30 cellular contexts compared by ENCODE assay signal in genomic region chr6:34514112-34514511, GRCh38. TPM values are rescaled to one million over a fixed set of nuclear protein-coding genes. Genes with fewer than 3 reads are reported as not detected.
DNase-seq lines count a peak whose midpoint lies in the region; ATAC-seq and TF ChIP-seq lines count a peak whose summit lies in the region.
"Had no signal": no experiment of that assay in that cellular context is flagged by ENCODE, and none has a peak within 500 bp of the region (broad histone marks: within the 10 kb centered on the region; RNA-seq: fewer than 3 reads in every experiment).

No MANE protein-coding gene starts in this region.

- peaks cover 3% of the 10 kb centered on the region for H3K9me3 ChIP-seq in endodermal cell (ENCODE audit: control insufficient read depth, low read length)
- H3K9me3 ChIP-seq: thyroid gland had no signal

- H3K9me3 Mint-ChIP-seq in activated naive CD8-positive, alpha-beta T cell treated with anti-CD3 and anti-CD28 coated beads, Interleukin-2, amount 10 ng/mL, durations not matched to agents 7 days and 5 days: peaks cover 4% of the 10 kb centered on the region
- H3K9me3 Mint-ChIP-seq in activated naive CD8-positive, alpha-beta T cell treated with anti-CD3 and anti-CD28 coated beads for 36 hours: no peaks in the 10 kb centered on the region
- peaks cover 8% of the 10 kb centered on the region for H3K9me3 Mint-ChIP-seq in endodermal cell
- peaks cover 10% of the 10 kb centered on the region for H3K9me3 Mint-ChIP-seq in mesothelial cell of epicardium
- H3K9me3 Mint-ChIP-seq: activated T-helper 1 cell treated with anti-CD3 and anti-CD28 coated beads, Interleukin-12 subunit alpha, Interleukin-12 subunit beta, Interleukin-2, Interleukin-4 antibody, amounts not matched to agents 30 ng/mL and 10 ng/mL and 1 ng/mL, durations not matched to agents 14 hours and 24 hours and 36 hours had no signal

- H3K36me3 Mint-ChIP-seq in activated naive CD8-positive, alpha-beta T cell treated with anti-CD3 and anti-CD28 coated beads, Interleukin-2, amount 10 ng/mL, durations not matched to agents 7 days and 5 days: peaks cover 2% of the 10 kb centered on the region
- no peaks in the 10 kb centered on the region for H3K36me3 Mint-ChIP-seq in activated naive CD8-positive, alpha-beta T cell treated with anti-CD3 and anti-CD28 coated beads for 36 hours
- H3K36me3 Mint-ChIP-seq in endodermal cell (ENCODE audit: low read depth): peaks cover 1% of the 10 kb centered on the region
- no peaks in the 10 kb centered on the region for H3K36me3 Mint-ChIP-seq in mesothelial cell of epicardium
- H3K36me3 Mint-ChIP-seq: CD8-positive, alpha-beta T cell had no signal

- H3K4me1 Mint-ChIP-seq in activated naive CD8-positive, alpha-beta T cell treated with anti-CD3 and anti-CD28 coated beads, Interleukin-2, amount 10 ng/mL, durations not matched to agents 7 days and 5 days: no peaks in the 10 kb centered on the region
- no peaks in the 10 kb centered on the region for H3K4me1 Mint-ChIP-seq in activated naive CD8-positive, alpha-beta T cell treated with anti-CD3 and anti-CD28 coated beads for 36 hours
- H3K4me1 Mint-ChIP-seq in endodermal cell (peaks cover 38% of the 10 kb centered on the region), mesothelial cell of epicardium (peaks cover 28% of the 10 kb centered on the region)
- H3K4me1 Mint-ChIP-seq: activated CD4-positive, alpha-beta T cell treated with anti-CD3 and anti-CD28 coated beads, Interleukin-2, amount 10 ng/mL, durations not matched to agents 7 days and 5 days had no signal

- no peak overlapping the region for H3K27ac Mint-ChIP-seq in activated naive CD8-positive, alpha-beta T cell treated with anti-CD3 and anti-CD28 coated beads, Interleukin-2, amount 10 ng/mL, durations not matched to agents 7 days and 5 days
- no peak overlapping the region for H3K27ac Mint-ChIP-seq in activated naive CD8-positive, alpha-beta T cell treated with anti-CD3 and anti-CD28 coated beads for 36 hours
- H3K27ac Mint-ChIP-seq in endodermal cell (no peak overlapping the region), mesothelial cell of epicardium (no peak overlapping the region)
- H3K27ac Mint-ChIP-seq: activated naive CD8-positive, alpha-beta T cell; activated T-helper 1 cell treated with anti-CD3 and anti-CD28 coated beads, Interleukin-12 subunit alpha, Interleukin-12 subunit beta, Interleukin-2, Interleukin-4 antibody, amounts not matched to agents 30 ng/mL and 10 ng/mL and 1 ng/mL, durations not matched to agents 14 hours and 24 hours and 36 hours; CD8-positive, alpha-beta T cell; HFFc6; T-helper 1 cell treated with Interleukin-12 subunit alpha and Interleukin-12 subunit beta and Interleukin-4 antibody, amounts not matched to agents 30 μg/mL and 1 μg/mL, for 36 hours had no signal

- peak; percentile 6 for DNase-seq in activated naive CD8-positive, alpha-beta T cell treated with anti-CD3 and anti-CD28 coated beads, Interleukin-2, amount 10 ng/mL, durations not matched to agents 7 days and 5 days
- DNase-seq in activated naive CD8-positive, alpha-beta T cell treated with anti-CD3 and anti-CD28 coated beads for 36 hours: no peak
- DNase-seq in endodermal cell (no peak), mesothelial cell of epicardium (ENCODE audit: low spot score in 2 of 2, unreplicated experiment in 2 of 2) (no peak), HEK293T (ENCODE audit: extremely low spot score) (no peak), cortex of kidney (lab: John Stamatoyannopoulos, UW) (no peak), superior temporal gyrus (ENCODE audit: extremely low spot score) (no peak)
- DNase-seq: activated CD4-positive, alpha-beta T cell treated with anti-CD3 and anti-CD28 coated beads, Interleukin-2, amount 10 ng/mL, durations not matched to agents 7 days and 5 days; CD8-positive, alpha-beta T cell; DMS153; GDM1; NCI-H1105; NCI-H2107; NCI-H510A; NK-92 treated with Interleukin-12 subunit alpha and Interleukin-12 subunit beta, amount 100 ng/mL, for 24 hours; small intestine; stimulated activated CD4-positive, alpha-beta T cell treated with anti-CD3 and anti-CD28 coated beads, Interleukin-4, amount 100 ng/mL, for 1 hour; stimulated activated naive CD4-positive, alpha-beta T cell treated with Interleukin-2 at 50 U/mL for 16 hours had no signal

- no peaks in the 10 kb centered on the region for H3K36me3 ChIP-seq in endodermal cell (ENCODE audit: control insufficient read depth, insufficient read depth, low read length)
- H3K36me3 ChIP-seq: brain microvascular endothelial cell, thyroid gland had no signal

- ATAC-seq in activated naive CD8-positive, alpha-beta T cell treated with anti-CD3 and anti-CD28 coated beads, Interleukin-2, amount 10 ng/mL, durations not matched to agents 7 days and 5 days (ENCODE audit: low read depth): no peak
- ATAC-seq in GM18502 (IDR thresholded peaks at IDR 0.05; ENCODE audit: poor library complexity, unreplicated experiment): no peak
- ATAC-seq: CD8-positive, alpha-beta T cell had no signal

- no peak overlapping the region for H3K9ac ChIP-seq in endodermal cell (ENCODE audit: extremely low read depth, low read length, poor library complexity, severe bottlenecking)

- peak overlapping the region; percentile 66 for H3K4me3 ChIP-seq in endodermal cell (ENCODE audit: low read length)
- H3K4me3 ChIP-seq: coronary artery, lung, thyroid gland had no signal

- no peak overlapping the region for H3K27ac ChIP-seq in endodermal cell (ENCODE audit: low read depth, low read length)
- H3K27ac ChIP-seq: 22Rv1, brain microvascular endothelial cell, coronary artery, thyroid gland had no signal

- CTCF ChIA-PET in HEK293T (lab: Yijun Ruan, JAX): no interaction called here

- peaks cover 23% of the 10 kb centered on the region for H3K4me1 ChIP-seq in endodermal cell (ENCODE audit: control insufficient read depth, insufficient read depth, low read length)

- H3K27me3 Mint-ChIP-seq in activated naive CD8-positive, alpha-beta T cell treated with anti-CD3 and anti-CD28 coated beads, Interleukin-2, amount 10 ng/mL, durations not matched to agents 7 days and 5 days: peaks cover 5% of the 10 kb centered on the region
- H3K27me3 Mint-ChIP-seq in activated naive CD8-positive, alpha-beta T cell treated with anti-CD3 and anti-CD28 coated beads for 36 hours: peaks cover 4% of the 10 kb centered on the region
- H3K27me3 Mint-ChIP-seq in endodermal cell (ENCODE audit: insufficient read depth) (peaks cover 70% of the 10 kb centered on the region), mesothelial cell of epicardium (ENCODE audit: low read depth) (peaks cover 9% of the 10 kb centered on the region)

- TF ChIP-seq CTCF in endodermal cell (conservative IDR thresholded peaks at IDR 0.05) (no peak), mesothelial cell of epicardium (IDR thresholded peaks at IDR 0.05; ENCODE audit: unreplicated experiment) (no peak)

- no peak overlapping the region for H3K4me3 Mint-ChIP-seq in activated naive CD8-positive, alpha-beta T cell treated with anti-CD3 and anti-CD28 coated beads, Interleukin-2, amount 10 ng/mL, durations not matched to agents 7 days and 5 days
- H3K4me3 Mint-ChIP-seq in activated naive CD8-positive, alpha-beta T cell treated with anti-CD3 and anti-CD28 coated beads for 36 hours: no peak overlapping the region
- H3K4me3 Mint-ChIP-seq in endodermal cell (peak overlapping the region; percentile 58), mesothelial cell of epicardium (peak overlapping the region; percentile 57)
- H3K4me3 Mint-ChIP-seq: activated CD4-positive, alpha-beta T cell treated with anti-CD3 and anti-CD28 coated beads, Interleukin-2, amount 10 ng/mL, durations not matched to agents 7 days and 5 days; activated naive CD8-positive, alpha-beta T cell; activated T-helper 1 cell treated with anti-CD3 and anti-CD28 coated beads, Interleukin-12 subunit alpha, Interleukin-12 subunit beta, Interleukin-2, Interleukin-4 antibody, amounts not matched to agents 30 ng/mL and 10 ng/mL and 1 ng/mL, durations not matched to agents 14 hours and 24 hours and 36 hours; CD8-positive, alpha-beta T cell; HFFc6; T-helper 1 cell treated with Interleukin-12 subunit alpha and Interleukin-12 subunit beta and Interleukin-4 antibody, amounts not matched to agents 30 μg/mL and 1 μg/mL, for 36 hours had no signal

- peaks cover 38% of the 10 kb centered on the region for H3K27me3 ChIP-seq in endodermal cell (ENCODE audit: control insufficient read depth, insufficient read depth, low read length, poor library complexity, severe bottlenecking)
- H3K27me3 ChIP-seq: thyroid gland had no signal

- POLR2A ChIA-PET in activated naive CD8-positive, alpha-beta T cell treated with anti-CD3 and anti-CD28 coated beads, Interleukin-2, amount 10 ng/mL, durations not matched to agents 7 days and 5 days (lab: Charles Lee): no interaction called here
- POLR2A ChIA-PET in HEK293T (lab: Yijun Ruan, JAX): no interaction called here

- 74 to 79% methylated on average over 6 to 8 of the region's 8 CpGs for WGBS in endodermal cell (ENCODE audit: insufficient coverage in 1 of 2, insufficient read length in 1 of 2), 2 experiments

TF ChIP-seq in HEK293T, 16 proteins besides CTCF, POLR2A, EP300 and RAD21:
- TF ChIP-seq FOXM1 (IDR thresholded peaks at IDR 0.05; ENCODE audit: borderline replicate concordance) (no peak), ARNT (IDR thresholded peaks at IDR 0.05) (no peak), BHLHE40 (IDR thresholded peaks at IDR 0.05; ENCODE audit: borderline replicate concordance) (no peak)

RNA-seq across cellular contexts. Expression of gene SPDEF, which starts 42.0 kb away (rescaled TPM):
- total RNA-seq in activated naive CD8-positive, alpha-beta T cell treated with anti-CD3 and anti-CD28 coated beads, Interleukin-2, amount 10 ng/mL, durations not matched to agents 7 days and 5 days: not detected
- not detected for total RNA-seq in activated naive CD8-positive, alpha-beta T cell treated with anti-CD3 and anti-CD28 coated beads for 36 hours
- 1 to 10 TPM; 1.1 to 2.6 TPM for total RNA-seq in endodermal cell
- polyA plus RNA-seq in endodermal cell (2013, experiment 1 of 2): 0.57 TPM
- 0.25 TPM for polyA plus RNA-seq in endodermal cell (2013, experiment 2 of 2)
- total RNA-seq in mesothelial cell of epicardium: 0.34 to 0.50 TPM (median 0.40 TPM) in 3 replicates
- total RNA-seq: activated CD4-positive, alpha-beta T cell treated with anti-CD3 and anti-CD28 coated beads, Interleukin-2, amount 10 ng/mL, durations not matched to agents 7 days and 5 days; activated T-helper 1 cell treated with anti-CD3 and anti-CD28 coated beads, Interleukin-12 subunit alpha, Interleukin-12 subunit beta, Interleukin-2, Interleukin-4 antibody, amounts not matched to agents 30 ng/mL and 10 ng/mL and 1 ng/mL, durations not matched to agents 14 hours and 24 hours and 36 hours; HFFc6; occipital lobe; thyroid gland had no signal

RNA-seq across cellular contexts. Expression of gene PACSIN1, which starts 48.2 kb away (rescaled TPM):
- total RNA-seq in activated naive CD8-positive, alpha-beta T cell treated with anti-CD3 and anti-CD28 coated beads, Interleukin-2, amount 10 ng/mL, durations not matched to agents 7 days and 5 days: 1 to 10 TPM; 3.1 to 4.5 TPM
- under 1 TPM; 0.19 to 0.28 TPM for total RNA-seq in activated naive CD8-positive, alpha-beta T cell treated with anti-CD3 and anti-CD28 coated beads for 36 hours
- total RNA-seq in endodermal cell: 1 to 10 TPM; 7.2 to 7.3 TPM
- polyA plus RNA-seq in endodermal cell (2013, experiment 1 of 2): 2.4 TPM
- 1.7 TPM for polyA plus RNA-seq in endodermal cell (2013, experiment 2 of 2)
- 3.3 to 4.5 TPM (median 3.6 TPM) in 3 replicates for total RNA-seq in mesothelial cell of epicardium
- total RNA-seq: activated T-helper 1 cell treated with anti-CD3 and anti-CD28 coated beads, Interleukin-12 subunit alpha, Interleukin-12 subunit beta, Interleukin-2, Interleukin-4 antibody, amounts not matched to agents 30 ng/mL and 10 ng/mL and 1 ng/mL, durations not matched to agents 14 hours and 24 hours and 36 hours; HFFc6 had no signal
- polyA plus RNA-seq: keratinocyte had no signal

Comparison
In these comparisons a context has a peak if more than half of its experiments do, and no peak if none do; other contexts are left out.
1. H3K4me3 Mint-ChIP-seq: peak in endodermal cell (single experiment) and mesothelial cell of epicardium (single experiment); none in activated naive CD8-positive, alpha-beta T cell treated with anti-CD3 and anti-CD28 coated beads, Interleukin-2, amount 10 ng/mL, durations not matched to agents 7 days and 5 days (single experiment) and activated naive CD8-positive, alpha-beta T cell treated with anti-CD3 and anti-CD28 coated beads for 36 hours (single experiment).